Comparison of ENCODE assay signal across 24 cellular contexts in genomic region chr2:43023791-43024514, GRCh38.
A peak's percentile ranks its signal among the peaks of the same experiment; 100 is the strongest.
DNase-seq lines count a peak whose midpoint lies in the region; ATAC-seq, FAIRE-seq and TF ChIP-seq lines count a peak whose summit lies in the region.
"Had no signal": no experiment of that assay in that cellular context is flagged by ENCODE, and none has a peak within 500 bp of the region (broad histone marks: within the 10 kb centered on the region; RNA-seq: fewer than 3 reads in every experiment).

No MANE protein-coding gene starts in this region.

- peak overlapping the region; percentile 23 to 48; a peak in 4 of 6 replicates for H3K27ac ChIP-seq in A549
- H3K27ac ChIP-seq in colonic mucosa, result no peak overlapping the region
- H3K27ac ChIP-seq in neural progenitor cell, result no peak overlapping the region
- H3K27ac ChIP-seq: ascending aorta, parathyroid adenoma, SJSA1, thyroid gland had no signal

- no peak overlapping the region for H3K9ac ChIP-seq in Loucy (ENCODE audit: low read depth, low read length, poor library complexity, severe bottlenecking)
- H3K9ac ChIP-seq in colonic mucosa (ENCODE audit: low read depth in 2 of 2, low read length in 2 of 2), result peak overlapping the region; percentile 16 to 55
- no peak overlapping the region for H3K9ac ChIP-seq in neural progenitor cell
- H3K9ac ChIP-seq: parathyroid adenoma had no signal

- H4K20me1 ChIP-seq in Loucy (ENCODE audit: insufficient read depth, low read length, poor library complexity, severe bottlenecking) (no peaks in the 10 kb centered on the region), neural progenitor cell (ENCODE audit: low read depth) (no peaks in the 10 kb centered on the region)

- H3K27me3 Mint-ChIP-seq in neural progenitor cell (ENCODE audit: insufficient read depth, low read depth), result peaks cover 11% of the 10 kb centered on the region
- H3K27me3 Mint-ChIP-seq: activated CD4-positive, alpha-beta T cell treated with anti-CD3 and anti-CD28 coated beads for 36 hours; naive B cell; stimulated activated naive CD8-positive, alpha-beta T cell treated with anti-CD3 and anti-CD28 coated beads, Interleukin-15, amount 100 ng/mL, for 72 hours had no signal

- 65% methylated on average over 5 of the region's 6 CpGs for WGBS in A549 (ENCODE audit: missing lambda C conversion rate)

- DNase-seq in A549 (ENCODE audit: low read depth in 1 of 2, low spot score in 1 of 2) (no peak), colonic mucosa (no peak), neural progenitor cell (ENCODE audit: low spot score) (no peak), anterior cingulate cortex (lab: John Stamatoyannopoulos, UW) (no peak), NCI-H1694 treated with DMSO at 0.1 percent for 48 hours (lab: John Stamatoyannopoulos, UW) (no peak), Right ventricle myocardium superior (no peak)
- DNase-seq: central memory CD4-positive, alpha-beta T cell; NCI-H2107; NCI-H748 treated with DMSO at 0.1 percent for 48 hours had no signal

- peak overlapping the region; percentile 46 for H3K27ac Mint-ChIP-seq in neural progenitor cell
- H3K27ac Mint-ChIP-seq: activated CD4-positive, alpha-beta T cell treated with anti-CD3 and anti-CD28 coated beads for 36 hours; activated CD8-positive, alpha-beta T cell treated with anti-CD3 and anti-CD28 coated beads, Interleukin-2, amount 10 ng/mL, durations not matched to agents 7 days and 5 days; activated naive CD4-positive, alpha-beta T cell treated with anti-CD3 and anti-CD28 coated beads, Interleukin-2, amount 50 U/mL, for 72 hours; activated T-helper 2 cell treated with anti-CD3 and anti-CD28 coated beads, Interferon-gamma antibody, Interleukin-2, Interleukin-4, amounts not matched to agents 10 μg/mL and 5 μg/mL and 100 μg/mL, durations not matched to agents 14 hours and 24 hours and 36 hours; stimulated activated naive CD8-positive, alpha-beta T cell treated with anti-CD3 and anti-CD28 coated beads, Interleukin-15, amount 100 ng/mL, for 72 hours had no signal

- H3K27me3 ChIP-seq in Loucy (ENCODE audit: insufficient read depth, low read length, poor library complexity, severe bottlenecking) (no peaks in the 10 kb centered on the region), colonic mucosa (no peaks in the 10 kb centered on the region), neural progenitor cell (no peaks in the 10 kb centered on the region)
- H3K27me3 ChIP-seq: ascending aorta, SJSA1, thyroid gland had no signal

- intact Hi-C loops in colonic mucosa (cut with DNase I), result loop anchor here (5.0 kb wide), 2 partner anchors 47 to 203 kb away; partner anchors contain the start of gene ZFP36L2
- intact Hi-C loops in Right ventricle myocardium superior (cut with DNase I), result loop anchor here (2.0 kb wide), 1 partner anchor 207 kb away; no protein-coding TSS in a partner anchor

- H3K9me3 Mint-ChIP-seq in neural progenitor cell, result peaks cover 24% of the 10 kb centered on the region

- H3K9me2 ChIP-seq in Loucy (replicated peaks; ENCODE audit: low read depth, low read length), result no peaks in the 10 kb centered on the region

- H3K4me3 ChIP-seq in A549 (no peak overlapping the region), Loucy (ENCODE audit: low read length, poor library complexity, severe bottlenecking) (no peak overlapping the region), colonic mucosa (no peak overlapping the region), neural progenitor cell (no peak overlapping the region)
- H3K4me3 ChIP-seq: ascending aorta, SJSA1, thyroid gland had no signal

- H3K4me1 ChIP-seq in A549 (peaks cover 3% of the 10 kb centered on the region; the same call in 1 of the 3 replicates), Loucy (ENCODE audit: insufficient read depth, low read length, poor library complexity, severe bottlenecking) (peaks cover 13% of the 10 kb centered on the region), colonic mucosa (no peaks in the 10 kb centered on the region), neural progenitor cell (peaks cover 7% of the 10 kb centered on the region)
- H3K4me1 ChIP-seq: ascending aorta, parathyroid adenoma had no signal

- no peak overlapping the region for H3K4me2 ChIP-seq in A549
- no peak overlapping the region for H3K4me2 ChIP-seq in Loucy (ENCODE audit: low read depth, low read length, poor library complexity, severe bottlenecking)
- H3K4me2 ChIP-seq in neural progenitor cell, result no peak overlapping the region

- TF ChIP-seq CTCF in A549 (IDR thresholded peaks at IDR 0.05) (no peak), Loucy (conservative IDR thresholded peaks at IDR 0.05; ENCODE audit: low read length) (no peak), colonic mucosa (IDR thresholded peaks at IDR 0.05) (no peak), neural progenitor cell (IDR thresholded peaks at IDR 0.05) (no peak)

- POLR2A ChIA-PET in A549 (lab: Yijun Ruan, JAX), result interaction anchor here (1.5 kb wide), 1 partner anchor 203 kb away, joined by 5 read pairs; the partner anchor contains the start of gene ZFP36L2

- peaks cover 26% of the 10 kb centered on the region for H3K4me1 Mint-ChIP-seq in neural progenitor cell

- H2AFZ ChIP-seq in Loucy (ENCODE audit: low read length) (peak overlapping the region; percentile 29; the same call in 1 of the 2 replicates), neural progenitor cell (replicated peaks) (peak overlapping the region; percentile 40)
- H2AFZ ChIP-seq: parathyroid adenoma had no signal

- no peak for TF ChIP-seq POLR2A in A549 (IDR thresholded peaks at IDR 0.05; ENCODE audit: low read length)

- peaks cover 8% of the 10 kb centered on the region for H3K36me3 Mint-ChIP-seq in neural progenitor cell

- no peak for TF ChIP-seq RAD21 in A549 (conservative IDR thresholded peaks at IDR 0.05 in 1 of 2, IDR thresholded peaks at IDR 0.05 in 1 of 2)

- peaks cover 26% of the 10 kb centered on the region for H3K9me3 ChIP-seq in A549
- no peaks in the 10 kb centered on the region for H3K9me3 ChIP-seq in Loucy (ENCODE audit: insufficient read depth, low read depth, low read length)
- H3K9me3 ChIP-seq in colonic mucosa, result no peaks in the 10 kb centered on the region
- peaks cover 4% of the 10 kb centered on the region for H3K9me3 ChIP-seq in neural progenitor cell (ENCODE audit: low read depth)
- H3K9me3 ChIP-seq: SJSA1, thyroid gland had no signal

- ATAC-seq in A549 (no peak; a peak in 1 of 6 replicates), GM21786 (IDR thresholded peaks at IDR 0.05; ENCODE audit: unreplicated experiment) (no peak), Right ventricle myocardium superior (ENCODE audit: poor library complexity) (no peak)
- ATAC-seq: activated CD8-positive, alpha-beta T cell treated with anti-CD3 and anti-CD28 coated beads, Interleukin-2, amount 10 ng/mL, durations not matched to agents 7 days and 5 days had no signal

- FAIRE-seq in A549 (lab: Jason Lieb, UNC), result no peak
- FAIRE-seq: A204.1, islet of Langerhans had no signal

- H3K4me3 Mint-ChIP-seq in neural progenitor cell, result no peak overlapping the region
- H3K4me3 Mint-ChIP-seq: activated CD4-positive, alpha-beta T cell treated with anti-CD3 and anti-CD28 coated beads for 36 hours; activated CD8-positive, alpha-beta T cell treated with anti-CD3 and anti-CD28 coated beads, Interleukin-2, amount 10 ng/mL, durations not matched to agents 7 days and 5 days; CD8-positive, alpha-beta memory T cell; naive B cell; stimulated activated naive CD8-positive, alpha-beta T cell treated with anti-CD3 and anti-CD28 coated beads, Interleukin-15, amount 100 ng/mL, for 72 hours had no signal

- H3F3A ChIP-seq in Loucy (ENCODE audit: low read depth), result no peaks in the 10 kb centered on the region
- H3F3A ChIP-seq in neural progenitor cell (ENCODE audit: low read depth), result peaks cover 7% of the 10 kb centered on the region

- TF ChIP-seq EP300 in A549 (IDR thresholded peaks at IDR 0.05), result no peak

- CTCF ChIA-PET in A549 (lab: Yijun Ruan, JAX), result interaction anchor here (0.6 to 7.4 kb wide), 41 partner anchors 11 to 461 kb away, joined by 3 to 85 read pairs (median 4); partner anchors contain the start of gene ZFP36L2

- no peaks in the 10 kb centered on the region for H3K79me2 ChIP-seq in Loucy (ENCODE audit: insufficient read depth, low read length)
- no peaks in the 10 kb centered on the region for H3K79me2 ChIP-seq in neural progenitor cell (ENCODE audit: low read depth)
- H3K79me2 ChIP-seq: parathyroid adenoma had no signal

- no peaks in the 10 kb centered on the region for H3K36me3 ChIP-seq in Loucy (ENCODE audit: insufficient read depth, low read length)
- H3K36me3 ChIP-seq in colonic mucosa, result no peaks in the 10 kb centered on the region
- H3K36me3 ChIP-seq in neural progenitor cell, result no peaks in the 10 kb centered on the region
- H3K36me3 ChIP-seq: ascending aorta, SJSA1, thyroid gland had no signal

TF ChIP-seq in A549, 52 proteins besides CTCF, POLR2A, EP300 and RAD21 (continues in another document):
- TF ChIP-seq GATA3 (IDR thresholded peaks at IDR 0.05; ENCODE audit: borderline replicate concordance) (no peak), RARB (CRISPR knock-in tag; IDR thresholded peaks at IDR 0.05) (no peak), BHLHE40 (IDR thresholded peaks at IDR 0.05; ENCODE audit: low read depth, low read length) (no peak), ZSCAN20 (CRISPR knock-in tag; IDR thresholded peaks at IDR 0.05) (no peak), ZNF302 (CRISPR knock-in tag; IDR thresholded peaks at IDR 0.05) (no peak), USF2 (IDR thresholded peaks at IDR 0.05) (no peak)

Comparison
In these comparisons a context has a peak if more than half of its experiments do, and no peak if none do; other contexts are left out.
1. H3K27ac ChIP-seq: peak in A549 (2 of 2); none in colonic mucosa (single experiment) and neural progenitor cell (single experiment).
2. H3K9ac ChIP-seq: peak in colonic mucosa (2 of 2); none in Loucy (single experiment) and neural progenitor cell (single experiment).